8 cellular contexts compared by ENCODE assay signal in genomic region chr20:59940956-59941294, GRCh38. TPM values are rescaled to one million over a fixed set of nuclear protein-coding genes. Genes with fewer than 3 reads are reported as not detected.
A peak's percentile ranks its signal among the peaks of the same experiment; 100 is the strongest.
DNase-seq lines count a peak whose midpoint lies in the region; ATAC-seq, FAIRE-seq and TF ChIP-seq lines count a peak whose summit lies in the region.

No MANE protein-coding gene starts in this region.

- H3K27ac ChIP-seq in MM.1S (ENCODE audit: low read length) (peak overlapping the region; percentile 89), endothelial cell of umbilical vein (ENCODE audit: insufficient read depth, low read depth, low read length) (peak overlapping the region; percentile 90), psoas muscle (peak overlapping the region; percentile 96)

- H3K9ac ChIP-seq in MM.1S (ENCODE audit: low read length) (peak overlapping the region; percentile 90), endothelial cell of umbilical vein (replicated peaks; ENCODE audit: extremely low read depth, insufficient read depth, low read length) (peak overlapping the region; percentile 91)

- H2AFZ ChIP-seq in MM.1S (ENCODE audit: low read length), result peak overlapping the region; percentile 95
- peak overlapping the region; percentile 98 for H2AFZ ChIP-seq in endothelial cell of umbilical vein (ENCODE audit: low read depth, low read length)

- ATAC-seq in GM18870 (IDR thresholded peaks at IDR 0.05; ENCODE audit: unreplicated experiment), result peak; percentile 7
- ATAC-seq in psoas muscle, result no peak
- ATAC-seq in HG03108 (IDR thresholded peaks at IDR 0.05; ENCODE audit: unreplicated experiment), result no peak
- no peak for ATAC-seq in HG02981 (IDR thresholded peaks at IDR 0.05; ENCODE audit: unreplicated experiment)

- 0 to 1% (median 0%) methylated on average over 4 of the region's 4 CpGs for WGBS in psoas muscle, 3 donors

- peaks cover 19% of the 10 kb centered on the region; the same call in 1 of the 2 replicates for H3K79me2 ChIP-seq in MM.1S (ENCODE audit: low read length)
- H3K79me2 ChIP-seq in endothelial cell of umbilical vein (ENCODE audit: control insufficient read depth, insufficient read depth, low read length), result peaks cover 6% of the 10 kb centered on the region

- H3K4me1 ChIP-seq in MM.1S (ENCODE audit: low read length), result 0 out of 2 replicates have a peak, but pooled peaks cover 8% of the 10 kb centered on the region
- peaks cover 13% of the 10 kb centered on the region for H3K4me1 ChIP-seq in endothelial cell of umbilical vein (ENCODE audit: control insufficient read depth, extremely low read depth, insufficient read depth, low read length)
- H3K4me1 ChIP-seq in psoas muscle, result peaks cover 63% of the 10 kb centered on the region

- BruUV-seq in endothelial cell of umbilical vein (replicated peaks; lab: Mats Ljungman, UMichigan), result TSS peak; percentile 39

- intact Hi-C loops in endothelial cell of umbilical vein (cut with micrococcal nuclease), result loop anchor here (10.0 kb wide), 1 partner anchor 926 kb away; the partner anchor contains the start of gene TUBB1
- intact Hi-C loops in psoas muscle (cut with DNase I), result loop anchor here in 1 of 2 donors (2.0 kb wide), 1 partner anchor 14 kb away; no protein-coding TSS in a partner anchor

- H3K4me3 ChIP-seq in MM.1S (ENCODE audit: low read length) (peak overlapping the region; percentile 81), endothelial cell of umbilical vein (replicated peaks in 1 of 3; ENCODE audit: insufficient read depth in 1 of 3, low read depth in 1 of 3, low read length in 3 of 3) (peak overlapping the region; percentile 60 to 87 (median 85)), psoas muscle (peak overlapping the region; percentile 85)

- H3K4me2 ChIP-seq in MM.1S (ENCODE audit: low read depth, low read length), result peak overlapping the region; percentile 98
- H3K4me2 ChIP-seq in endothelial cell of umbilical vein (ENCODE audit: insufficient read depth, low read length), result peak overlapping the region; percentile 84

- CTCF ChIA-PET in endothelial cell of umbilical vein (lab: Charles Lee), result interaction anchor here (1.0 to 2.0 kb wide), 3 partner anchors 11 to 15 kb away, joined by 3 to 7 read pairs (median 4); no protein-coding TSS in a partner anchor

- no peaks in the 10 kb centered on the region for H3K9me1 ChIP-seq in endothelial cell of umbilical vein (replicated peaks; ENCODE audit: control insufficient read depth, extremely low read depth, insufficient read depth, low read length)

- FAIRE-seq in endothelial cell of umbilical vein (lab: Jason Lieb, UNC), result no peak

- H3K9me2 ChIP-seq in MM.1S (replicated peaks; ENCODE audit: insufficient read depth, low read length), result no peaks in the 10 kb centered on the region

- peaks cover 5% of the 10 kb centered on the region for H3K36me3 ChIP-seq in MM.1S (replicated peaks; ENCODE audit: insufficient read depth, low read length)
- peaks cover 5 to 8% of the 10 kb centered on the region in 2 experiments for H3K36me3 ChIP-seq in endothelial cell of umbilical vein (ENCODE audit: control insufficient read depth in 2 of 2, extremely low read depth in 1 of 2, insufficient read depth in 2 of 2, low read length in 2 of 2)
- H3K36me3 ChIP-seq in psoas muscle (ENCODE audit: insufficient read depth in 1 of 2, low read depth in 1 of 2), result peaks cover 0 to 32% of the 10 kb centered on the region in 2 donors

- H4K20me1 ChIP-seq in MM.1S (ENCODE audit: insufficient read depth, low read length) (no peaks in the 10 kb centered on the region), endothelial cell of umbilical vein (replicated peaks; ENCODE audit: control insufficient read depth, extremely low read depth, insufficient read depth, low read length) (no peaks in the 10 kb centered on the region)

- peaks cover 9% of the 10 kb centered on the region; the same call in 1 of the 2 replicates for H3F3A ChIP-seq in MM.1S (ENCODE audit: insufficient read depth, low read length)

- no peaks in the 10 kb centered on the region for H3K27me3 ChIP-seq in MM.1S (replicated peaks; ENCODE audit: insufficient read depth, low read length)
- no peaks in the 10 kb centered on the region for H3K27me3 ChIP-seq in endothelial cell of umbilical vein (ENCODE audit: control insufficient read depth in 2 of 2, insufficient read depth in 2 of 2, low read length in 2 of 2)
- H3K27me3 ChIP-seq in psoas muscle (ENCODE audit: insufficient read depth in 3 of 3, low read length in 2 of 3), result no peaks in the 10 kb centered on the region

- POLR2A ChIA-PET in endothelial cell of umbilical vein (lab: Charles Lee), result no interaction called here

- DNase-seq in MM.1S (no peak), endothelial cell of umbilical vein (ENCODE audit: low read depth, low spot score) (no peak), psoas muscle (no peak)
- no peak for DNase-seq in effector CD8-positive, alpha-beta T cell (lab: John Stamatoyannopoulos, UW)
- DNase-seq in stimulated activated CD4-positive, alpha-beta T cell treated with anti-CD3 and anti-CD28 coated beads, Interleukin-15, amount 100 ng/mL, for 24 hours, result no peak

- TF ChIP-seq POLR2A in endothelial cell of umbilical vein (IDR thresholded peaks at IDR 0.05; ENCODE audit: low read depth, low read length), result no peak

- TF ChIP-seq CTCF in MM.1S (IDR thresholded peaks at IDR 0.05; ENCODE audit: low read length) (no peak), endothelial cell of umbilical vein (IDR thresholded peaks at IDR 0.05; ENCODE audit: extremely low read depth in 1 of 2, insufficient read depth in 1 of 2, low read depth in 1 of 2, low read length in 2 of 2) (no peak), psoas muscle (IDR thresholded peaks at IDR 0.05) (no peak)

- H3K9me3 ChIP-seq in MM.1S (replicated peaks; ENCODE audit: insufficient read depth, low read length) (no peaks in the 10 kb centered on the region), endothelial cell of umbilical vein (replicated peaks; ENCODE audit: control insufficient read depth, insufficient read depth, low read length) (no peaks in the 10 kb centered on the region), psoas muscle (no peaks in the 10 kb centered on the region)

- dilution Hi-C loops in endothelial cell of umbilical vein (cut with MboI; ENCODE audit: extremely low pct_ligation_motif_present, low sequenced_read_pairs), result no loop called here

TF ChIP-seq in endothelial cell of umbilical vein, 7 proteins besides CTCF, POLR2A, EP300 and RAD21 (continues in another document):
- TF ChIP-seq GATA2 (IDR thresholded peaks at IDR 0.05; ENCODE audit: insufficient read depth, insufficient read length, low read depth, low read length) (no peak), EZH2 (IDR thresholded peaks at IDR 0.05; ENCODE audit: borderline replicate concordance, low read depth, low read length, severe bottlenecking) (no peak), MAX (IDR thresholded peaks at IDR 0.05; ENCODE audit: insufficient read depth, insufficient read length) (no peak)

RNA-seq across cellular contexts. Expression of gene FAM217B, which starts 0.7 kb away (rescaled TPM):
- total RNA-seq in endothelial cell of umbilical vein, result 8.2 and 9.9 TPM in 2 replicates
- 2.1 and 2.7 TPM in 2 replicates for polyA plus RNA-seq in endothelial cell of umbilical vein
- 2.8 and 3.0 TPM in 2 replicates for polyA plus RNA-seq in endothelial cell of umbilical vein (2011; cell fraction: cytosol; rRNA removed)
- polyA plus RNA-seq in endothelial cell of umbilical vein (2011; cell fraction: nucleus; rRNA removed), result 3.5 and 7.1 TPM in 2 replicates
- polyA plus RNA-seq in endothelial cell of umbilical vein (2012), result 3.2 and 4.9 TPM in 2 replicates
- polyA minus RNA-seq in endothelial cell of umbilical vein, result 3.2 and 3.4 TPM in 2 replicates
- 4.5 TPM for polyA minus RNA-seq in endothelial cell of umbilical vein (2011; cell fraction: cytosol; rRNA and poly(A)+ RNA removed)
- polyA minus RNA-seq in endothelial cell of umbilical vein (2011; cell fraction: nucleus; rRNA and poly(A)+ RNA removed), result 3.7 and 5.5 TPM in 2 replicates
- 10 to 100 TPM in 1 of 4 donors, 1 to 10 TPM in 3; 6.5 to 29.2 (median 6.9) TPM for total RNA-seq in psoas muscle
- 10 to 100 TPM in 1 of 3 donors, 1 to 10 TPM in 2; 1.9 to 19.8 (median 2.2) TPM for polyA plus RNA-seq in psoas muscle

RNA-seq across cellular contexts. Expression of gene PPP1R3D, which starts 0.8 kb away (rescaled TPM):
- total RNA-seq in endothelial cell of umbilical vein, result 4.9 and 5.2 TPM in 2 replicates
- polyA plus RNA-seq in endothelial cell of umbilical vein, result 1.7 and 2.3 TPM in 2 replicates
- polyA plus RNA-seq in endothelial cell of umbilical vein (2011; cell fraction: cytosol; rRNA removed), result 1.2 and 1.4 TPM in 2 replicates
- 1.1 and 1.3 TPM in 2 replicates for polyA plus RNA-seq in endothelial cell of umbilical vein (2011; cell fraction: nucleus; rRNA removed)
- 3.3 and 3.6 TPM in 2 replicates for polyA plus RNA-seq in endothelial cell of umbilical vein (2012)
- 3.5 and 3.8 TPM in 2 replicates for polyA minus RNA-seq in endothelial cell of umbilical vein
- polyA minus RNA-seq in endothelial cell of umbilical vein (2011; cell fraction: cytosol; rRNA and poly(A)+ RNA removed), result 2.2 TPM
- polyA minus RNA-seq in endothelial cell of umbilical vein (2011; cell fraction: nucleus; rRNA and poly(A)+ RNA removed), result 2.9 and 4.0 TPM in 2 replicates
- 1 to 10 TPM; 4.6 to 8.8 (median 7.0) TPM for total RNA-seq in psoas muscle
- polyA plus RNA-seq in psoas muscle, result 10 to 100 TPM in 1 of 3 donors, 1 to 10 TPM in 2; 2.0 to 14.7 (median 4.3) TPM

RNA-seq across cellular contexts. Expression of gene SYCP2, which starts 7.5 kb away (rescaled TPM):
- 0.35 and 0.67 TPM in 2 replicates for total RNA-seq in endothelial cell of umbilical vein
- polyA plus RNA-seq in endothelial cell of umbilical vein, result 0.03 and 0.07 TPM in 2 replicates
- polyA plus RNA-seq in endothelial cell of umbilical vein (2011; cell fraction: cytosol; rRNA removed), result 0.03 and 0.06 TPM in 2 replicates
- polyA plus RNA-seq in endothelial cell of umbilical vein (2011; cell fraction: nucleus; rRNA removed), result 1.1 and 1.9 TPM in 2 replicates
- polyA plus RNA-seq in endothelial cell of umbilical vein (2012), result 0.04 and 0.30 TPM in 2 replicates
- polyA minus RNA-seq in endothelial cell of umbilical vein, result 0.66 TPM in 1 of 2 replicates, not detected in the other
- not detected for polyA minus RNA-seq in endothelial cell of umbilical vein (2011; cell fraction: cytosol; rRNA and poly(A)+ RNA removed)
- polyA minus RNA-seq in endothelial cell of umbilical vein (2011; cell fraction: nucleus; rRNA and poly(A)+ RNA removed), result 0.72 and 1.0 TPM in 2 replicates
- 1 to 10 TPM in 1 of 4 donors, under 1 TPM in 3; 0.49 to 1.1 (median 0.79) TPM for total RNA-seq in psoas muscle
- polyA plus RNA-seq in psoas muscle, result under 1 TPM; 0.29 to 0.42 (median 0.30) TPM

RNA-seq across cellular contexts. Expression of gene CDH26, which starts 17.3 kb away (rescaled TPM):
- total RNA-seq in endothelial cell of umbilical vein (not detected in 2 replicates), psoas muscle (under 1 TPM; 0.22 to 0.77 (median 0.35) TPM)
- polyA plus RNA-seq in endothelial cell of umbilical vein (0.01 and 0.03 TPM in 2 replicates), psoas muscle (under 1 TPM; 0.18 to 0.62 (median 0.32) TPM)
- 0.03 and 0.09 TPM in 2 replicates for polyA plus RNA-seq in endothelial cell of umbilical vein (2011; cell fraction: cytosol; rRNA removed)
- 0.43 and 0.70 TPM in 2 replicates for polyA plus RNA-seq in endothelial cell of umbilical vein (2011; cell fraction: nucleus; rRNA removed)
- polyA plus RNA-seq in endothelial cell of umbilical vein (2012), result 0.11 and 0.13 TPM in 2 replicates
- 0.15 and 0.22 TPM in 2 replicates for polyA minus RNA-seq in endothelial cell of umbilical vein
- polyA minus RNA-seq in endothelial cell of umbilical vein (2011; cell fraction: cytosol; rRNA and poly(A)+ RNA removed), result not detected
- 0.38 and 0.53 TPM in 2 replicates for polyA minus RNA-seq in endothelial cell of umbilical vein (2011; cell fraction: nucleus; rRNA and poly(A)+ RNA removed)
